ENCODE assay signal across 25 cellular contexts in the genomic region with DNA sequence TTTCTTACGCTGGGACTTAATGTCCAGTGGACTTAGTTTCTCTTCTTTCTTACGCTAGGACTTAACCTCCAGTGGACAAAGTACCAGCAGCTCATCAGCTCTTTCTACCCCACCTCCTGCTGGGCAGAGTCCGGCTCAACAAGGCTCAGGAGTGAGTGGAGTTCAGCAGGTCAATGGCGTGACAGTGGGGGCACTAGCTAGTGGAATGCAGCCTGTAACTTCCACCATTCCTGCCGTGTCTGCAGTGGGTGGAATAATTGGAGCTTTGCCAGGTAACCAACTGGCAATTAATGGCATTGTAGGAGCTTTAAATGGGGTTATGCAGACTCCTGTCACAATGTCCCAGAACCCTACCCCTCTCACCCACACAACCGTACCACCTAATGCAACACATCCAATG.
DNase-seq lines count a peak whose midpoint lies in the region; ATAC-seq and TF ChIP-seq lines count a peak whose summit lies in the region.
"Had no signal": no experiment of that assay in that cellular context is flagged by ENCODE, and none has a peak within 500 bp of the region (broad histone marks: within the 10 kb centered on the region; RNA-seq: fewer than 3 reads in every experiment).

No MANE protein-coding gene starts in this region.

- TF ChIP-seq CTCF in endodermal cell (conservative IDR thresholded peaks at IDR 0.05) (no peak), osteocyte (IDR thresholded peaks at IDR 0.05) (no peak)

- peaks cover 21% of the 10 kb centered on the region for H3K4me1 ChIP-seq in endodermal cell (ENCODE audit: control insufficient read depth, insufficient read depth, low read length)
- H3K4me1 ChIP-seq: lower lobe of right lung, SJSA1, upper lobe of left lung had no signal

- H3K4me3 Mint-ChIP-seq in endodermal cell (no peak overlapping the region), osteocyte (ENCODE audit: unreplicated experiment) (peak overlapping the region; percentile 46)
- H3K4me3 Mint-ChIP-seq: activated naive CD4-positive, alpha-beta T cell treated with anti-CD3 and anti-CD28 coated beads for 36 hours; activated T-cell treated with anti-CD3 and anti-CD28 coated beads, Interleukin-2, amount 50 U/mL, for 72 hours; CD4-positive, alpha-beta T cell; dendritic cell treated with granulocyte-macrophage colony-stimulating factor and Interleukin-4, amounts not matched to agents 40 ng/mL and 50 ng/mL, for 4 days; neural crest cell had no signal

- H3K9me3 Mint-ChIP-seq in endodermal cell (no peaks in the 10 kb centered on the region), osteocyte (ENCODE audit: unreplicated experiment) (no peaks in the 10 kb centered on the region)
- H3K9me3 Mint-ChIP-seq: activated naive CD4-positive, alpha-beta T cell treated with anti-CD3 and anti-CD28 coated beads for 36 hours; activated T-cell treated with anti-CD3 and anti-CD28 coated beads, Interleukin-2, amount 50 U/mL, for 72 hours; CD4-positive, alpha-beta T cell; dendritic cell treated with granulocyte-macrophage colony-stimulating factor and Interleukin-4, amounts not matched to agents 40 ng/mL and 50 ng/mL, for 4 days; neural crest cell had no signal

- H3K27me3 ChIP-seq in endodermal cell (ENCODE audit: control insufficient read depth, insufficient read depth, low read length, poor library complexity, severe bottlenecking), result no peaks in the 10 kb centered on the region
- H3K27me3 ChIP-seq: SJSA1, upper lobe of left lung had no signal

- H3K27ac ChIP-seq in endodermal cell (ENCODE audit: low read depth, low read length), result no peak overlapping the region
- H3K27ac ChIP-seq: 22Rv1, lower lobe of right lung, SJSA1, upper lobe of left lung had no signal

- H3K4me3 ChIP-seq in endodermal cell (ENCODE audit: low read length), result no peak overlapping the region
- H3K4me3 ChIP-seq: lower lobe of right lung, SJSA1, upper lobe of left lung had no signal

- H3K36me3 ChIP-seq in endodermal cell (ENCODE audit: control insufficient read depth, insufficient read depth, low read length), result peaks cover 66% of the 10 kb centered on the region

- TF ChIP-seq POLR2A in GM18505 (IDR thresholded peaks at IDR 0.05; ENCODE audit: borderline replicate concordance, extremely low read depth, insufficient read depth, insufficient read length), result no peak

- H3K27me3 Mint-ChIP-seq in endodermal cell (ENCODE audit: insufficient read depth), result no peaks in the 10 kb centered on the region
- no peaks in the 10 kb centered on the region for H3K27me3 Mint-ChIP-seq in osteocyte (ENCODE audit: unreplicated experiment)
- H3K27me3 Mint-ChIP-seq: CD4-positive, alpha-beta T cell; dendritic cell treated with granulocyte-macrophage colony-stimulating factor and Interleukin-4, amounts not matched to agents 40 ng/mL and 50 ng/mL, for 4 days had no signal

- DNase-seq in DMS 273 (lab: John Stamatoyannopoulos, UW; ENCODE audit: unreplicated experiment), result peak; percentile 18
- DNase-seq in DMS 273 treated with DMSO at 0.1 percent for 48 hours (lab: John Stamatoyannopoulos, UW), result no peak
- peak; percentile 8 for DNase-seq in LHCN-M2 (ENCODE audit: low read depth)
- DNase-seq in endodermal cell, result peak; percentile 46
- DNase-seq in osteocyte (ENCODE audit: extremely low spot score, unreplicated experiment), result no peak
- DNase-seq in stimulated activated naive CD4-positive, alpha-beta T cell treated with Interleukin-2 at 50 U/mL for 16 hours (lab: John Stamatoyannopoulos, UW), result no peak
- DNase-seq in NCI-H2196 treated with DMSO at 0.1 percent for 48 hours (lab: John Stamatoyannopoulos, UW; ENCODE audit: unreplicated experiment), result no peak
- DNase-seq: activated CD4-positive, alpha-beta T cell treated with anti-CD3 and anti-CD28 coated beads for 48 hours; activated naive CD4-positive, alpha-beta T cell treated with anti-CD3 and anti-CD28 coated beads for 36 hours; activated T-cell treated with anti-CD3 and anti-CD28 coated beads, Interleukin-2, amount 50 U/mL, for 72 hours; anterior cingulate cortex; CD4-positive, alpha-beta T cell; islet precursor cell; lower lobe of right lung; NCI-H1048; NCI-H187 treated with DMSO at 0.1 percent for 48 hours; NCI-H345; stimulated activated CD8-positive, alpha-beta memory T cell treated with anti-CD3 and anti-CD28 coated beads, Interleukin-4, amount 100 ng/mL, for 48 hours; upper lobe of left lung had no signal

- ATAC-seq in GM18505 (IDR thresholded peaks at IDR 0.05; ENCODE audit: unreplicated experiment), result no peak
- ATAC-seq: activated T-cell treated with anti-CD3 and anti-CD28 coated beads, Interleukin-2, amount 50 U/mL, for 72 hours; lower lobe of right lung; Panc1 had no signal

- H3K4me1 Mint-ChIP-seq in endodermal cell (peaks cover 37% of the 10 kb centered on the region), osteocyte (ENCODE audit: unreplicated experiment) (peaks cover 44% of the 10 kb centered on the region)

- H3K27ac Mint-ChIP-seq in endodermal cell (no peak overlapping the region), osteocyte (ENCODE audit: unreplicated experiment) (peak overlapping the region; percentile 85)
- H3K27ac Mint-ChIP-seq: activated naive CD4-positive, alpha-beta T cell treated with anti-CD3 and anti-CD28 coated beads for 36 hours; activated T-cell treated with anti-CD3 and anti-CD28 coated beads, Interleukin-2, amount 50 U/mL, for 72 hours; CD4-positive, alpha-beta T cell; dendritic cell treated with granulocyte-macrophage colony-stimulating factor and Interleukin-4, amounts not matched to agents 40 ng/mL and 50 ng/mL, for 4 days had no signal

- no peak overlapping the region for H3K9ac ChIP-seq in endodermal cell (ENCODE audit: extremely low read depth, low read length, poor library complexity, severe bottlenecking)

- 58 to 89% methylated on average over 3 to 6 of the region's 6 CpGs for WGBS in endodermal cell (ENCODE audit: insufficient coverage in 1 of 2, insufficient read length in 1 of 2), 2 experiments

- peaks cover 41% of the 10 kb centered on the region for H3K36me3 Mint-ChIP-seq in endodermal cell (ENCODE audit: low read depth)
- H3K36me3 Mint-ChIP-seq in osteocyte (ENCODE audit: unreplicated experiment), result peaks cover 39% of the 10 kb centered on the region

- H3K9me3 ChIP-seq in endodermal cell (ENCODE audit: control insufficient read depth, low read length), result no peaks in the 10 kb centered on the region
- H3K9me3 ChIP-seq: lower lobe of right lung, SJSA1, upper lobe of left lung had no signal

Comparison
In these comparisons a context has a peak if more than half of its experiments do, and no peak if none do; other contexts are left out.
1. DNase-seq: peak in DMS 273 (single experiment), LHCN-M2 (single experiment) and endodermal cell (single experiment); none in DMS 273 treated with DMSO at 0.1 percent for 48 hours (single experiment), osteocyte (single experiment), stimulated activated naive CD4-positive, alpha-beta T cell treated with Interleukin-2 at 50 U/mL for 16 hours (single experiment) and NCI-H2196 treated with DMSO at 0.1 percent for 48 hours (single experiment).